Comparison of ENCODE assay signal across 8 cellular contexts in the genomic region with DNA sequence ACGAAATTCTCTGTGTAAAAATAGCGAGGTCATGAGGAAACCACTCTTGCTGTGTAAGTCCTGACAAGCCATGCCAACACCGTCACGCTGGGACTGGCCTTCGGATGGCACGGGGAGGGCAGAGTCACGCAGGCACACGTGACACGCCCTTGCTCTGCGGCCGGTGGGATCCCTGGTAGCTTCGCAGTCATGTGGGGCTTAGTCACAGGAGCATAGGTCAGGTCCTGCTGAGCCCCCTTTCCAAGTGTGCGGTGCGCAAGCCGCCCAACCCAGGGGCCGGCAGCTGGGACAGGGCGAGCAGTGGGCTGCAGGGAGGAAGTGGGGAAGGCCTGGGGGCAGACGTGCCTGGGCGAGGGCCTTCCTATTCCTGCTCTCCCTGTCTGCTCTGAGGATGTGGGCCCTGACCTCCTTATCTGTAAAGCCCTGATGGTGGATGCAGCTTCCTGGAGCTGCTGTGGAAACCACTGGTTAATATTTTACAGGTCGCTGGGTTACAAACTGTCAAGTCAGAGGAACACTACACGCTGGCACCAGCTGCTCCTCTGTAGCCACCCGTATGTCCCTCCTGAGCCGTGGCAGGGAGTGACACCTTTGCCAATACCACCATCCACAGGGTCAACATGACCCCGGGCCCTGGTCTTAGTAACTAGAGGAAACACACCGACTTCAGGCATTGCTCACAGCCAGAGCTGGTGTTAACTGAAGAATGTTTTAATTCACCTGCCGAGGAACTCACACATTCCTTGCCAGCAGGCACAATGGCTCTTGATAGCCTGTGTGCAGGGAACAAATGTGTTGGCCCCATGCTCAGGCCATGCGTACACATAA. TPM values are rescaled to one million over a fixed set of nuclear protein-coding genes. Genes with fewer than 3 reads are reported as not detected.
DNase-seq lines count a peak whose midpoint lies in the region; ATAC-seq lines count a peak whose summit lies in the region.

No MANE protein-coding gene starts in this region.

- no peak for DNase-seq in CD4-positive, alpha-beta memory T cell
- no peak for DNase-seq in activated T-helper 1 cell treated with anti-CD3 and anti-CD28 coated beads, Interleukin-12 subunit alpha, Interleukin-12 subunit beta, Interleukin-2, Interleukin-4 antibody, amounts not matched to agents 30 ng/mL and 10 ng/mL and 1 ng/mL, durations not matched to agents 14 hours and 24 hours and 36 hours (ENCODE audit: low spot score)
- peak; percentile 97 for DNase-seq in cardiac septum (ENCODE audit: low spot score)
- peak; percentile 84 for DNase-seq in sciatic nerve (ENCODE audit: low spot score)
- DNase-seq in 8988T: no peak
- DNase-seq in SK-N-DZ (ENCODE audit: low spot score): no peak

- no peak overlapping the region for H3K9ac ChIP-seq in HUES48 (ENCODE audit: low read depth, low read length)

- no peaks in the 10 kb centered on the region for H3K9me3 Mint-ChIP-seq in CD4-positive, alpha-beta memory T cell
- no peaks in the 10 kb centered on the region for H3K9me3 Mint-ChIP-seq in activated T-helper 1 cell treated with anti-CD3 and anti-CD28 coated beads, Interleukin-12 subunit alpha, Interleukin-12 subunit beta, Interleukin-2, Interleukin-4 antibody, amounts not matched to agents 30 ng/mL and 10 ng/mL and 1 ng/mL, durations not matched to agents 14 hours and 24 hours and 36 hours

- H3K36me3 Mint-ChIP-seq in CD4-positive, alpha-beta memory T cell: peaks cover 14 to 54% of the 10 kb centered on the region in 2 donors
- H3K36me3 Mint-ChIP-seq in activated T-helper 1 cell treated with anti-CD3 and anti-CD28 coated beads, Interleukin-12 subunit alpha, Interleukin-12 subunit beta, Interleukin-2, Interleukin-4 antibody, amounts not matched to agents 30 ng/mL and 10 ng/mL and 1 ng/mL, durations not matched to agents 14 hours and 24 hours and 36 hours (ENCODE audit: low read depth): peaks cover 42% of the 10 kb centered on the region

- CTCF ChIA-PET in CD4-positive, alpha-beta memory T cell (lab: Charles Lee; ENCODE audit: partially characterized antibody): interaction anchor here (1.0 to 2.5 kb wide), 4 partner anchors 9 to 19 kb away, joined by 3 to 10 read pairs (median 4); partner anchors contain the start of gene MBP

- no peak overlapping the region for H3K4me3 ChIP-seq in CD4-positive, alpha-beta memory T cell (ENCODE audit: low read length in 2 of 2)
- H3K4me3 ChIP-seq in HUES48 (ENCODE audit: low read depth, low read length): no peak overlapping the region

- H3K4me1 Mint-ChIP-seq in CD4-positive, alpha-beta memory T cell: peaks cover 58 to 95% (median 79%) of the 10 kb centered on the region in 4 donors
- peaks cover 60% of the 10 kb centered on the region for H3K4me1 Mint-ChIP-seq in activated T-helper 1 cell treated with anti-CD3 and anti-CD28 coated beads, Interleukin-12 subunit alpha, Interleukin-12 subunit beta, Interleukin-2, Interleukin-4 antibody, amounts not matched to agents 30 ng/mL and 10 ng/mL and 1 ng/mL, durations not matched to agents 14 hours and 24 hours and 36 hours (ENCODE audit: low read depth)

- no peaks in the 10 kb centered on the region for H3K9me3 ChIP-seq in CD4-positive, alpha-beta memory T cell (ENCODE audit: control insufficient read depth in 1 of 2, low read length in 2 of 2)
- no peaks in the 10 kb centered on the region for H3K9me3 ChIP-seq in HUES48 (ENCODE audit: control insufficient read depth, insufficient read depth, low read length)

- POLR2A ChIA-PET in CD4-positive, alpha-beta memory T cell (lab: Charles Lee; ENCODE audit: partially characterized antibody): interaction anchor here (0.6 to 2.8 kb wide), 11 partner anchors 7 to 45 kb away, joined by 3 to 17 read pairs (median 5); no protein-coding TSS in a partner anchor

- intact Hi-C loops in CD4-positive, alpha-beta memory T cell (cut with micrococcal nuclease): no loop called here
- intact Hi-C loops in activated T-helper 1 cell treated with anti-CD3 and anti-CD28 coated beads, Interleukin-12 subunit alpha, Interleukin-12 subunit beta, Interleukin-2, Interleukin-4 antibody, amounts not matched to agents 30 ng/mL and 10 ng/mL and 1 ng/mL, durations not matched to agents 14 hours and 24 hours and 36 hours (cut with micrococcal nuclease): loop anchor here (1.0 kb wide), 1 partner anchor 10 kb away; no protein-coding TSS in a partner anchor
- intact Hi-C loops in cardiac septum (cut with DNase I) (loop anchor here (1.0 kb wide), 1 partner anchor 29 kb away; no protein-coding TSS in a partner anchor), sciatic nerve (cut with DNase I) (loop anchor here (5.0 kb wide), 1 partner anchor 842 kb away; no protein-coding TSS in a partner anchor)

- ATAC-seq in GM21381 (IDR thresholded peaks at IDR 0.05; ENCODE audit: unreplicated experiment) (peak; percentile 89), sciatic nerve (peak; percentile 87)

- peaks cover 15% of the 10 kb centered on the region for H3K36me3 ChIP-seq in CD4-positive, alpha-beta memory T cell (ENCODE audit: insufficient read depth, low read length)
- no peaks in the 10 kb centered on the region for H3K36me3 ChIP-seq in HUES48 (ENCODE audit: control insufficient read depth, insufficient read depth, low read length)

- H3K27me3 Mint-ChIP-seq in CD4-positive, alpha-beta memory T cell: no peaks in the 10 kb centered on the region
- no peaks in the 10 kb centered on the region for H3K27me3 Mint-ChIP-seq in activated T-helper 1 cell treated with anti-CD3 and anti-CD28 coated beads, Interleukin-12 subunit alpha, Interleukin-12 subunit beta, Interleukin-2, Interleukin-4 antibody, amounts not matched to agents 30 ng/mL and 10 ng/mL and 1 ng/mL, durations not matched to agents 14 hours and 24 hours and 36 hours (ENCODE audit: insufficient read depth)

- H3K27ac Mint-ChIP-seq in CD4-positive, alpha-beta memory T cell: peak overlapping the region; percentile 67 to 93 (median 86)
- H3K27ac Mint-ChIP-seq in activated T-helper 1 cell treated with anti-CD3 and anti-CD28 coated beads, Interleukin-12 subunit alpha, Interleukin-12 subunit beta, Interleukin-2, Interleukin-4 antibody, amounts not matched to agents 30 ng/mL and 10 ng/mL and 1 ng/mL, durations not matched to agents 14 hours and 24 hours and 36 hours: peak overlapping the region; percentile 59

- peak overlapping the region; percentile 36 for H3K27ac ChIP-seq in CD4-positive, alpha-beta memory T cell (ENCODE audit: low read depth, low read length)
- peak overlapping the region; percentile 2 for H3K27ac ChIP-seq in HUES48 (ENCODE audit: low read depth, low read length)

- peaks cover 90% of the 10 kb centered on the region for H3K4me1 ChIP-seq in CD4-positive, alpha-beta memory T cell (ENCODE audit: insufficient read depth, low read length)
- H3K4me1 ChIP-seq in HUES48 (ENCODE audit: control insufficient read depth, insufficient read depth, low read length): peaks cover 9% of the 10 kb centered on the region; the same call in 1 of the 2 replicates

- no peaks in the 10 kb centered on the region for H3K27me3 ChIP-seq in CD4-positive, alpha-beta memory T cell (ENCODE audit: insufficient read depth, low read length)
- no peaks in the 10 kb centered on the region for H3K27me3 ChIP-seq in HUES48 (ENCODE audit: control insufficient read depth, insufficient read depth, low read length)

- peak overlapping the region in 7 of 8 donors; percentile 5 to 64 (median 22) for H3K4me3 Mint-ChIP-seq in CD4-positive, alpha-beta memory T cell
- H3K4me3 Mint-ChIP-seq in activated T-helper 1 cell treated with anti-CD3 and anti-CD28 coated beads, Interleukin-12 subunit alpha, Interleukin-12 subunit beta, Interleukin-2, Interleukin-4 antibody, amounts not matched to agents 30 ng/mL and 10 ng/mL and 1 ng/mL, durations not matched to agents 14 hours and 24 hours and 36 hours: no peak overlapping the region

RNA-seq across cellular contexts. Expression of gene MBP, which starts 17.8 kb away (rescaled TPM):
- 100 to 1,000 TPM; 179 to 187 TPM for total RNA-seq in CD4-positive, alpha-beta memory T cell
- polyA plus RNA-seq in CD4-positive, alpha-beta memory T cell: 100 to 1,000 TPM in 1 of 2 donors, 10 to 100 TPM in 1; 92.2 to 119 TPM
- 57.3 and 63.6 TPM in 2 replicates for total RNA-seq in activated T-helper 1 cell treated with anti-CD3 and anti-CD28 coated beads, Interleukin-12 subunit alpha, Interleukin-12 subunit beta, Interleukin-2, Interleukin-4 antibody, amounts not matched to agents 30 ng/mL and 10 ng/mL and 1 ng/mL, durations not matched to agents 14 hours and 24 hours and 36 hours
- 37.7 TPM for total RNA-seq in cardiac septum
- 2,463 TPM for total RNA-seq in sciatic nerve
- not detected in 2 replicates for polyA plus RNA-seq in SK-N-DZ (2014; cell fraction: cytosol; rRNA removed)
- polyA plus RNA-seq in SK-N-DZ (2014; cell fraction: nucleus; rRNA removed): not detected in 2 replicates

Comparison
In these comparisons a context has a peak if more than half of its experiments do, and no peak if none do; other contexts are left out.
1. DNase-seq: peak in cardiac septum (single experiment) and sciatic nerve (single experiment); none in CD4-positive, alpha-beta memory T cell (0 of 5), activated T-helper 1 cell treated with anti-CD3 and anti-CD28 coated beads, Interleukin-12 subunit alpha, Interleukin-12 subunit beta, Interleukin-2, Interleukin-4 antibody, amounts not matched to agents 30 ng/mL and 10 ng/mL and 1 ng/mL, durations not matched to agents 14 hours and 24 hours and 36 hours (single experiment), 8988T (single experiment) and SK-N-DZ (single experiment).
2. RNA of gene MBP, which starts 17.8 kb away (total RNA-seq): 2,463 TPM in sciatic nerve (single experiment); 179 to 187 TPM in CD4-positive, alpha-beta memory T cell, 57.3 to 63.6 TPM in activated T-helper 1 cell treated with anti-CD3 and anti-CD28 coated beads, Interleukin-12 subunit alpha, Interleukin-12 subunit beta, Interleukin-2, Interleukin-4 antibody, amounts not matched to agents 30 ng/mL and 10 ng/mL and 1 ng/mL, durations not matched to agents 14 hours and 24 hours and 36 hours and 37.7 TPM in cardiac septum (single experiment); every median in the first group is over 10 times any median in the second.